In genomic region chr11:3796346-3796745, GRCh38 we compare ENCODE assay signal across 8 cellular contexts. TPM values are rescaled to one million over a fixed set of nuclear protein-coding genes. Genes with fewer than 3 reads are reported as not detected.
A peak's percentile ranks its signal among the peaks of the same experiment; 100 is the strongest.
DNase-seq lines count a peak whose midpoint lies in the region; ATAC-seq and TF ChIP-seq lines count a peak whose summit lies in the region.

No MANE protein-coding gene starts in this region.

- H3K9me3 Mint-ChIP-seq in mesothelial cell of epicardium = no peaks in the 10 kb centered on the region

- no peaks in the 10 kb centered on the region for H3K9me3 ChIP-seq in right atrium auricular region
- no peaks in the 10 kb centered on the region for H3K9me3 ChIP-seq in aorta (ENCODE audit: control insufficient read depth, low read length)

- in situ Hi-C loops in brain microvascular endothelial cell (cut with HindIII; ENCODE audit: low pct_ligation_motif_present, low sequenced_read_pairs) = no loop called here

- H3K36me3 ChIP-seq in right atrium auricular region (peaks cover 21% of the 10 kb centered on the region), brain microvascular endothelial cell (replicated peaks) (peaks cover 13% of the 10 kb centered on the region), aorta (ENCODE audit: control insufficient read depth in 1 of 2, insufficient read depth in 2 of 2, low read length in 1 of 2) (peaks cover 0 to 1% of the 10 kb centered on the region in 2 donors)

- peaks cover 14% of the 10 kb centered on the region for H3K36me3 Mint-ChIP-seq in mesothelial cell of epicardium

- H3K4me1 ChIP-seq in right atrium auricular region (peaks cover 0 to 36% of the 10 kb centered on the region in 2 donors), aorta (ENCODE audit: control insufficient read depth in 1 of 2, insufficient read depth in 2 of 2, low read length in 2 of 2) (no peaks in the 10 kb centered on the region)

- intact Hi-C loops in Right ventricle myocardium inferior (cut with DNase I) = loop anchor here (5.0 kb wide), 1 partner anchor 296 kb away; the partner anchor contains the start of gene RRM1
- intact Hi-C loops in aorta (cut with DNase I) = loop anchor here (2.0 kb wide), 1 partner anchor 44 kb away; the partner anchor contains the start of gene RHOG (in 2 of the 2)

- H3K27ac ChIP-seq in right atrium auricular region = peak overlapping the region; percentile 93 to 95
- peak overlapping the region; percentile 99 for H3K27ac ChIP-seq in brain microvascular endothelial cell
- peak overlapping the region in 1 of 2 donors; percentile 41 for H3K27ac ChIP-seq in aorta (ENCODE audit: low read depth in 1 of 2, low read length in 2 of 2)

- 6 to 10% methylated on average over 14 of the region's 14 CpGs for WGBS in aorta, 2 donors

- TF ChIP-seq CTCF in right atrium auricular region (IDR thresholded peaks at IDR 0.05) (no peak), brain microvascular endothelial cell (IDR thresholded peaks at IDR 0.05; ENCODE audit: low read depth, low read length, missing control alignments) (no peak), mesothelial cell of epicardium (IDR thresholded peaks at IDR 0.05; ENCODE audit: unreplicated experiment) (no peak)

- H3K4me3 Mint-ChIP-seq in mesothelial cell of epicardium = peak overlapping the region; percentile 85

- H3K27me3 Mint-ChIP-seq in mesothelial cell of epicardium (ENCODE audit: low read depth) = no peaks in the 10 kb centered on the region

- DNase-seq in right atrium auricular region (ENCODE audit: low spot score) (no peak), Right ventricle myocardium inferior (ENCODE audit: missing footprints) (no peak), brain microvascular endothelial cell (no peak), mesothelial cell of epicardium (ENCODE audit: low spot score in 2 of 2, unreplicated experiment in 2 of 2) (no peak), aorta (peak in 1 of 2 donors; percentile 12), NCI-H1048 (lab: John Stamatoyannopoulos, UW) (no peak), DMS114 treated with DMSO at 0.1 percent for 48 hours (lab: John Stamatoyannopoulos, UW; ENCODE audit: unreplicated experiment) (no peak)

- H3K4me3 ChIP-seq in right atrium auricular region (peak overlapping the region; percentile 83 to 89), brain microvascular endothelial cell (ENCODE audit: low read depth, low read length) (peak overlapping the region; percentile 97), aorta (ENCODE audit: low read length in 2 of 2) (peak overlapping the region; percentile 92 to 93)

- no peaks in the 10 kb centered on the region for H3K27me3 ChIP-seq in right atrium auricular region
- H3K27me3 ChIP-seq in brain microvascular endothelial cell (replicated peaks) = no peaks in the 10 kb centered on the region
- H3K27me3 ChIP-seq in aorta (ENCODE audit: control insufficient read depth in 1 of 2, insufficient read depth in 2 of 2, low read length in 1 of 2) = no peaks in the 10 kb centered on the region

- ATAC-seq in Right ventricle myocardium inferior (no peak), aorta (ENCODE audit: low FRiP score) (no peak), HG02840 (IDR thresholded peaks at IDR 0.05; ENCODE audit: low FRiP score, unreplicated experiment) (no peak)

- peak overlapping the region; percentile 100 for H3K27ac Mint-ChIP-seq in mesothelial cell of epicardium

- H3K4me1 Mint-ChIP-seq in mesothelial cell of epicardium = peaks cover 23% of the 10 kb centered on the region

RNA-seq across cellular contexts. Expression of gene NUP98, which starts 1.0 kb away (rescaled TPM):
- total RNA-seq in right atrium auricular region = 10 to 100 TPM; 58.8 to 94.5 TPM
- total RNA-seq in Right ventricle myocardium inferior = 40.4 TPM
- 82.6 to 85.4 TPM (median 83.3 TPM) in 3 replicates for total RNA-seq in mesothelial cell of epicardium
- 10 to 100 TPM; 72.7 to 78.6 TPM for total RNA-seq in aorta
- 10 to 100 TPM; 16.3 to 17.9 TPM for polyA plus RNA-seq in aorta

RNA-seq across cellular contexts. Expression of gene PGAP2, which starts 12.0 kb away (rescaled TPM):
- total RNA-seq in right atrium auricular region = 10 to 100 TPM; 10.8 to 14.9 TPM
- 26.6 TPM for total RNA-seq in Right ventricle myocardium inferior
- 43.2 to 47.6 TPM (median 47.4 TPM) in 3 replicates for total RNA-seq in mesothelial cell of epicardium
- 10 to 100 TPM in 1 of 2 donors, 1 to 10 TPM in 1; 6.8 to 17.7 TPM for total RNA-seq in aorta
- polyA plus RNA-seq in aorta = 10 to 100 TPM in 1 of 2 donors, 1 to 10 TPM in 1; 3.9 to 11.0 TPM

RNA-seq across cellular contexts. Expression of gene RHOG, which starts 44.4 kb away (rescaled TPM):
- total RNA-seq in right atrium auricular region (10 to 100 TPM; 20.1 to 48.9 TPM), Right ventricle myocardium inferior (25.6 TPM), mesothelial cell of epicardium (23.8 to 24.7 TPM (median 24.2 TPM) in 3 replicates), aorta (10 to 100 TPM; 54.5 to 58.5 TPM)
- polyA plus RNA-seq in aorta = 10 to 100 TPM; 48.6 to 61.0 TPM

RNA-seq across cellular contexts. Expression of gene STIM1, which starts 59.1 kb away (rescaled TPM):
- total RNA-seq in right atrium auricular region (10 to 100 TPM; 15.4 to 16.6 TPM), Right ventricle myocardium inferior (28.9 TPM), mesothelial cell of epicardium (41.2 to 43.9 TPM (median 43.7 TPM) in 3 replicates), aorta (10 to 100 TPM; 63.4 to 69.5 TPM)
- polyA plus RNA-seq in aorta = 10 to 100 TPM; 14.9 to 34.1 TPM
